ENCODE assay signal across 1 cellular context in genomic region chr16:23537390-23537789, GRCh38.
TF ChIP-seq lines count a peak whose summit lies in the region.

No MANE protein-coding gene starts in this region.

TF ChIP-seq in HepG2, 621 proteins besides CTCF, POLR2A, EP300 and RAD21 (continued from another document and continues in another):
- TF ChIP-seq ELK4 (CRISPR knock-in tag; IDR thresholded peaks at IDR 0.05; ENCODE audit: borderline replicate concordance) (no peak), ZFP62 (CRISPR knock-in tag; IDR thresholded peaks at IDR 0.05) (no peak), HIC2 (CRISPR knock-in tag; IDR thresholded peaks at IDR 0.05; ENCODE audit: low read depth) (no peak), ZFY (CRISPR knock-in tag; IDR thresholded peaks at IDR 0.05) (no peak), DBP (CRISPR knock-in tag; IDR thresholded peaks at IDR 0.05; ENCODE audit: not compliant biosample characterization) (no peak), ZNF530 (CRISPR knock-in tag; IDR thresholded peaks at IDR 0.05; ENCODE audit: low read depth) (no peak), EED (CRISPR knock-in tag; IDR thresholded peaks at IDR 0.05) (no peak), ATF4 (CRISPR knock-in tag; IDR thresholded peaks at IDR 0.05) (peak in 1 of 2 experiments; percentile 64; a peak in 2 of 4 replicates), SIX1 (CRISPR knock-in tag; IDR thresholded peaks at IDR 0.05; ENCODE audit: borderline replicate concordance) (no peak), ARNT2 (CRISPR knock-in tag; IDR thresholded peaks at IDR 0.05; ENCODE audit: low read depth) (no peak), ELF1 (CRISPR knock-in tag; IDR thresholded peaks at IDR 0.05) (no peak; the same call in 1 of the 2 replicates), ZNF430 (CRISPR knock-in tag; IDR thresholded peaks at IDR 0.05) (no peak), BHLHE40 (IDR thresholded peaks at IDR 0.05; ENCODE audit: low read length) (no peak), E2F2 (CRISPR knock-in tag; IDR thresholded peaks at IDR 0.05; ENCODE audit: borderline replicate concordance) (no peak), NCOA5 (CRISPR knock-in tag; IDR thresholded peaks at IDR 0.05) (no peak), KIAA2018 (CRISPR knock-in tag; IDR thresholded peaks at IDR 0.05; ENCODE audit: borderline replicate concordance) (no peak), ZSCAN30 (CRISPR knock-in tag; IDR thresholded peaks at IDR 0.05) (no peak), RXRA (CRISPR knock-in tag; IDR thresholded peaks at IDR 0.05) (no peak), AGO1 (IDR thresholded peaks at IDR 0.05; ENCODE audit: low read depth, low read length, poor library complexity, severe bottlenecking) (no peak), YEATS2 (CRISPR knock-in tag; IDR thresholded peaks at IDR 0.05; ENCODE audit: borderline replicate concordance) (no peak; the same call in 1 of the 2 replicates), LBX2 (CRISPR knock-in tag; IDR thresholded peaks at IDR 0.05; ENCODE audit: borderline replicate concordance) (no peak), MXD4 (CRISPR knock-in tag; IDR thresholded peaks at IDR 0.05) (no peak), ZNF326 (CRISPR knock-in tag; IDR thresholded peaks at IDR 0.05; ENCODE audit: borderline replicate concordance) (no peak), ZNF367 (CRISPR knock-in tag; IDR thresholded peaks at IDR 0.05; ENCODE audit: borderline replicate concordance) (no peak), PLSCR1 (CRISPR knock-in tag; IDR thresholded peaks at IDR 0.05; ENCODE audit: borderline replicate concordance) (no peak), THAP9 (CRISPR knock-in tag; IDR thresholded peaks at IDR 0.05; ENCODE audit: borderline replicate concordance) (no peak), SNAPC5 (CRISPR knock-in tag; IDR thresholded peaks at IDR 0.05; ENCODE audit: borderline replicate concordance) (no peak), ZHX2 (IDR thresholded peaks at IDR 0.05; ENCODE audit: low read depth) (no peak), ZHX2 (CRISPR knock-in tag; IDR thresholded peaks at IDR 0.05; ENCODE audit: borderline replicate concordance) (no peak)
